1 cellular context compared by ENCODE assay signal in genomic region chr5:107633171-107633901, GRCh38.
TF ChIP-seq lines count a peak whose summit lies in the region.

No MANE protein-coding gene starts in this region.

TF ChIP-seq in GM12878, 131 proteins besides CTCF, POLR2A, EP300 and RAD21 (continued from another document):
- TF ChIP-seq, protein P1, sequence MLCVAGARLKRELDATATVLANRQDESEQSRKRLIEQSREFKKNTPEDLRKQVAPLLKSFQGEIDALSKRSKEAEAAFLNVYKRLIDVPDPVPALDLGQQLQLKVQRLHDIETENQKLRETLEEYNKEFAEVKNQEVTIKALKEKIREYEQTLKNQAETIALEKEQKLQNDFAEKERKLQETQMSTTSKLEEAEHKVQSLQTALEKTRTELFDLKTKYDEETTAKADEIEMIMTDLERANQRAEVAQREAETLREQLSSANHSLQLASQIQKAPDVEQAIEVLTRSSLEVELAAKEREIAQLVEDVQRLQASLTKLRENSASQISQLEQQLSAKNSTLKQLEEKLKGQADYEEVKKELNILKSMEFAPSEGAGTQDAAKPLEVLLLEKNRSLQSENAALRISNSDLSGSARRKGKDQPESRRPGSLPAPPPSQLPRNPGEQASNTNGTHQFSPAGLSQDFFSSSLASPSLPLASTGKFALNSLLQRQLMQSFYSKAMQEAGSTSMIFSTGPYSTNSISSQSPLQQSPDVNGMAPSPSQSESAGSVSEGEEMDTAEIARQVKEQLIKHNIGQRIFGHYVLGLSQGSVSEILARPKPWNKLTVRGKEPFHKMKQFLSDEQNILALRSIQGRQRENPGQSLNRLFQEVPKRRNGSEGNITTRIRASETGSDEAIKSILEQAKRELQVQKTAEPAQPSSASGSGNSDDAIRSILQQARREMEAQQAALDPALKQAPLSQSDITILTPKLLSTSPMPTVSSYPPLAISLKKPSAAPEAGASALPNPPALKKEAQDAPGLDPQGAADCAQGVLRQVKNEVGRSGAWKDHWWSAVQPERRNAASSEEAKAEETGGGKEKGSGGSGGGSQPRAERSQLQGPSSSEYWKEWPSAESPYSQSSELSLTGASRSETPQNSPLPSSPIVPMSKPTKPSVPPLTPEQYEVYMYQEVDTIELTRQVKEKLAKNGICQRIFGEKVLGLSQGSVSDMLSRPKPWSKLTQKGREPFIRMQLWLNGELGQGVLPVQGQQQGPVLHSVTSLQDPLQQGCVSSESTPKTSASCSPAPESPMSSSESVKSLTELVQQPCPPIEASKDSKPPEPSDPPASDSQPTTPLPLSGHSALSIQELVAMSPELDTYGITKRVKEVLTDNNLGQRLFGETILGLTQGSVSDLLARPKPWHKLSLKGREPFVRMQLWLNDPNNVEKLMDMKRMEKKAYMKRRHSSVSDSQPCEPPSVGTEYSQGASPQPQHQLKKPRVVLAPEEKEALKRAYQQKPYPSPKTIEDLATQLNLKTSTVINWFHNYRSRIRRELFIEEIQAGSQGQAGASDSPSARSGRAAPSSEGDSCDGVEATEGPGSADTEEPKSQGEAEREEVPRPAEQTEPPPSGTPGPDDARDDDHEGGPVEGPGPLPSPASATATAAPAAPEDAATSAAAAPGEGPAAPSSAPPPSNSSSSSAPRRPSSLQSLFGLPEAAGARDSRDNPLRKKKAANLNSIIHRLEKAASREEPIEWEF (IDR thresholded peaks at IDR 0.05; ENCODE audit: insufficient replicate concordance, low read depth, low read length), result no peak
- peak; percentile 32; the same call in 1 of the 2 replicates for TF ChIP-seq CREM (IDR thresholded peaks at IDR 0.05; ENCODE audit: low read depth)
TF ChIP-seq in GM12878: peak in this region for 2.
